In the genomic region with DNA sequence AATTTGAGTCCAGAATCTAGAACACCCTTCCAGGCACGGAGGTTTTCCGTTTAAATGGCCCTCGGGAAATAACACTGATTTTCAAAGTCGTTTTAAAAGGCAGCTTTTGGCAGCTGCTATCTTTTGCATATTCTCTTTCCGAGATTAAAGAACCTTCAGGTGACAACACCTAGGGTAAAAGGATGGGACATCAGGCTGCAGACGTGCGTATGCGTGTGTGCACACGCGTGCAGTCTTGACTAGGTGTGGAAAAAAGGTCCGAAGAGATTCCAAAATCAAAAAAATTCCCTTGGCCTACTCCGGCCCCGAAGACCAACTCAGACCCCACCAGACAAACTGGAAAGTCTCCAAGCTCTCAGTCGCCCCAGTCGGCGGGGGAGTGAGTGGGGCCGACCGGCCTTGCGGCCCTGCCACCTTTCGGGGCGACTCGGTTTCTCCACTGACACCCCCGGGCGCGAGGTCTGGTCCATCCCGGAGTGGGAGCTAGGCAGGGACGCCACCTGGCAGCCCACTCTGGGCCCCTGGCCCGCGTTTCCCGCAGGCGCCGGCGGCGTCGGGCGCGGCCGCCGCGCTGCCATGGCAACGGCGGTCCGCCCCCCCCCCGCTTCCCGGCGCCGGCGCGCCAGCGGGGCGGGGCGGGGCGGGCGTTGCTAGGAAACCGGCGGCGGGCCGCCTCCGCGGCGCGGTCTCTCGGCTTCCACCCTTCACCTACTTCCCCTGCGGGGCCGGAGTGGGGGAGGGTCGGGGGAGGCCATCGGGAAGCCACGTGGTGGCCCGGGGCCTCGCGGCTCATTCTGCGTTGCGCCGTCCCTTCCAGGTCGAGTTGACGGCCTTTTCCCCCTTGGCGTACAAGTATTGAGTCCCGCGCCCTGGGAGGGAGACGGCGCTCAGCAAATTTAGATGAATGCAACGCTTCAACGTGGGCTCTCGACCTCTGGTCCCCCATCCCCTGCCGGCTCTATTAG, we compare ENCODE assay signal across 1 cellular context.
TF ChIP-seq lines count a peak whose summit lies in the region.

No MANE protein-coding gene starts in this region.

TF ChIP-seq in IMR-90, 13 proteins besides CTCF, POLR2A, EP300 and RAD21 (continued from another document):
- TF ChIP-seq, protein P1, sequence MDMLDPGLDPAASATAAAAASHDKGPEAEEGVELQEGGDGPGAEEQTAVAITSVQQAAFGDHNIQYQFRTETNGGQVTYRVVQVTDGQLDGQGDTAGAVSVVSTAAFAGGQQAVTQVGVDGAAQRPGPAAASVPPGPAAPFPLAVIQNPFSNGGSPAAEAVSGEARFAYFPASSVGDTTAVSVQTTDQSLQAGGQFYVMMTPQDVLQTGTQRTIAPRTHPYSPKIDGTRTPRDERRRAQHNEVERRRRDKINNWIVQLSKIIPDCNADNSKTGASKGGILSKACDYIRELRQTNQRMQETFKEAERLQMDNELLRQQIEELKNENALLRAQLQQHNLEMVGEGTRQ (IDR thresholded peaks at IDR 0.05; ENCODE audit: low read depth, low read length), result peak; percentile 72
